ENCODE assay signal across 1 cellular context in genomic region chr22:23755711-23756110, GRCh38.
TF ChIP-seq lines count a peak whose summit lies in the region.

No MANE protein-coding gene starts in this region.

TF ChIP-seq in HepG2, 621 proteins besides CTCF, POLR2A, EP300 and RAD21:
- TF ChIP-seq GLI4 (CRISPR knock-in tag; IDR thresholded peaks at IDR 0.05; ENCODE audit: borderline replicate concordance) (no peak), ZGPAT (CRISPR knock-in tag; IDR thresholded peaks at IDR 0.05) (no peak), CSRNP1 (CRISPR knock-in tag; IDR thresholded peaks at IDR 0.05) (no peak), ARNT (IDR thresholded peaks at IDR 0.05) (no peak), TCF7 (IDR thresholded peaks at IDR 0.05; ENCODE audit: low read depth) (no peak), JUN (CRISPR knock-in tag; IDR thresholded peaks at IDR 0.05) (no peak), ZNF672 (CRISPR knock-in tag; IDR thresholded peaks at IDR 0.05) (no peak), MAX (IDR thresholded peaks at IDR 0.05) (no peak), ZNF24 (IDR thresholded peaks at IDR 0.05) (no peak), HES4 (CRISPR knock-in tag; IDR thresholded peaks at IDR 0.05; ENCODE audit: borderline replicate concordance) (no peak), MTA3 (CRISPR knock-in tag; IDR thresholded peaks at IDR 0.05) (no peak), ZNF609 (CRISPR knock-in tag; IDR thresholded peaks at IDR 0.05; ENCODE audit: borderline replicate concordance) (no peak), ZSCAN12 (CRISPR knock-in tag; IDR thresholded peaks at IDR 0.05) (no peak), ZNF510 (CRISPR knock-in tag; IDR thresholded peaks at IDR 0.05; ENCODE audit: low read depth) (no peak), ZNF644 (CRISPR knock-in tag; IDR thresholded peaks at IDR 0.05; ENCODE audit: low read depth) (no peak), PREB (CRISPR knock-in tag; IDR thresholded peaks at IDR 0.05) (no peak), GPN1 (CRISPR knock-in tag; IDR thresholded peaks at IDR 0.05; ENCODE audit: borderline replicate concordance) (no peak), ZNF841 (CRISPR knock-in tag; IDR thresholded peaks at IDR 0.05; ENCODE audit: borderline replicate concordance) (no peak), CHD2 (IDR thresholded peaks at IDR 0.05; ENCODE audit: low read depth, low read length) (no peak)
